Comparison of ENCODE assay signal across 9 cellular contexts in the genomic region with DNA sequence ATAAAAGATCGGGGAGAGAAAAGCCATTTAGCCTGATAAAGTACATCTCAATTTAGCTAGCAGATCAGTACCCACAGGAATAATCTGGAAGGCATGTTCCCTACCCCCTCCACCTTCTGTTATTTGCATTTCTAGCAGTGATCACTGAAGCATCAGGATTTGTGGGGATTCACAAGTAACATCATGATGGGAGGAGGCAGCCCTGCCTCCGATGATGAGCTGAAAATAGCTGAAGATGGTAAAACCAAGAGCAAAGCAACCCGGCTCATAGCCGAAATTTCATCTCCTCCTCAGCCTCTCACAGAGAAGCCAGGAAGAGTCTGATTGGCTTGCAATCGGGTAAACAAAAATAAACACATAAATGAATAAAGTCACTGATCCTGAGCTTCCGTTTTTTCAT. TPM values are rescaled to one million over a fixed set of nuclear protein-coding genes. Genes with fewer than 3 reads are reported as not detected.
A peak's percentile ranks its signal among the peaks of the same experiment; 100 is the strongest.
DNase-seq lines count a peak whose midpoint lies in the region; ATAC-seq, FAIRE-seq and TF ChIP-seq lines count a peak whose summit lies in the region.
"Had no signal": no experiment of that assay in that cellular context is flagged by ENCODE, and none has a peak within 500 bp of the region (broad histone marks: within the 10 kb centered on the region; RNA-seq: fewer than 3 reads in every experiment).

No MANE protein-coding gene starts in this region.

- TF ChIP-seq CTCF in HepG2 (CRISPR knock-in tag; IDR thresholded peaks at IDR 0.05): no peak
- TF ChIP-seq CTCF in right lobe of liver (IDR thresholded peaks at IDR 0.05): no peak
- TF ChIP-seq CTCF in PC-9 (conservative IDR thresholded peaks at IDR 0.05): no peak
- TF ChIP-seq CTCF in fibroblast of lung (conservative IDR thresholded peaks at IDR 0.05 in 1 of 2, IDR thresholded peaks at IDR 0.05 in 1 of 2; ENCODE audit: low read depth in 1 of 2, low read length in 2 of 2): no peak
- no peak for TF ChIP-seq CTCF in GM20000 (IDR thresholded peaks at IDR 0.05; ENCODE audit: extremely low read depth, missing control alignments)

- no peak for ATAC-seq in HepG2
- no peak for ATAC-seq in right lobe of liver
- no peak for ATAC-seq in GM19328 (IDR thresholded peaks at IDR 0.05; ENCODE audit: unreplicated experiment)
- no peak for ATAC-seq in HG03439 (IDR thresholded peaks at IDR 0.05; ENCODE audit: unreplicated experiment)

- H3K4me2 ChIP-seq in HepG2 (ENCODE audit: low read depth, low read length) (peak overlapping the region; percentile 69), PC-9 (peak overlapping the region; percentile 100), fibroblast of lung (ENCODE audit: extremely low read depth, insufficient read depth, low read length) (peak overlapping the region; percentile 32)

- DNase-seq in HepG2 (ENCODE audit: low spot score) (no peak), right lobe of liver (no peak), PC-9 (no peak), fibroblast of lung (ENCODE audit: low read depth in 2 of 2) (no peak), GM20000 (ENCODE audit: low spot score) (no peak), A172 (ENCODE audit: low spot score) (no peak)

- H3K36me3 ChIP-seq in HepG2 (replicated peaks in 1 of 2; ENCODE audit: control insufficient read depth in 1 of 2, insufficient read depth in 2 of 2, low read length in 2 of 2) (peaks cover 0 to 6% of the 10 kb centered on the region in 2 experiments; a peak in 2 of 5 replicates), right lobe of liver (no peaks in the 10 kb centered on the region), PC-9 (ENCODE audit: low read depth) (no peaks in the 10 kb centered on the region), fibroblast of lung (ENCODE audit: control insufficient read depth, insufficient read depth, low read length) (no peaks in the 10 kb centered on the region)

- H3K9me3 ChIP-seq in HepG2 (ENCODE audit: low read length): no peaks in the 10 kb centered on the region
- H3K9me3 ChIP-seq in right lobe of liver: no peaks in the 10 kb centered on the region
- H3K9me3 ChIP-seq in PC-9 (ENCODE audit: insufficient read depth, low read depth): no peaks in the 10 kb centered on the region
- no peaks in the 10 kb centered on the region for H3K9me3 ChIP-seq in fibroblast of lung (ENCODE audit: control insufficient read depth, insufficient read depth, low read depth, low read length)

- TF ChIP-seq POLR2A in HepG2 (IDR thresholded peaks at IDR 0.05; ENCODE audit: insufficient read depth in 1 of 2, low read depth in 2 of 2, low read length in 2 of 2): no peak
- TF ChIP-seq POLR2A in right lobe of liver (IDR thresholded peaks at IDR 0.05): no peak

- no peak overlapping the region for H3K27ac ChIP-seq in HepG2 (ENCODE audit: extremely low read length, insufficient read depth, low read length)
- no peak overlapping the region for H3K27ac ChIP-seq in right lobe of liver
- no peak overlapping the region for H3K27ac ChIP-seq in PC-9
- H3K27ac ChIP-seq in fibroblast of lung (ENCODE audit: insufficient read depth, low read length): no peak overlapping the region
- H3K27ac ChIP-seq: KMS-11 had no signal

- H3K4me1 ChIP-seq in HepG2 (ENCODE audit: insufficient read depth, low read length): peaks cover 60% of the 10 kb centered on the region
- peaks cover 0 to 7% (median 0%) of the 10 kb centered on the region in 4 donors for H3K4me1 ChIP-seq in right lobe of liver
- H3K4me1 ChIP-seq in PC-9 (replicated peaks; ENCODE audit: insufficient read depth): peaks cover 16% of the 10 kb centered on the region; the same call in 1 of the 2 replicates
- H3K4me1 ChIP-seq in fibroblast of lung (ENCODE audit: control insufficient read depth, extremely low read depth, insufficient read depth, low read length): peaks cover 6% of the 10 kb centered on the region

- no peaks in the 10 kb centered on the region for H3K9me2 ChIP-seq in PC-9 (ENCODE audit: insufficient read depth)

- 95% methylated on average over 6 of the region's 6 CpGs for WGBS in HepG2 (ENCODE audit: low lambda C conversion rate)
- WGBS in right lobe of liver (ENCODE audit: insufficient coverage, low coverage, low lambda C conversion rate, missing lambda C conversion rate): 92% methylated on average over 6 of the region's 6 CpGs

- POLR2A ChIA-PET in HepG2 (lab: Yijun Ruan, JAX) (no interaction called here), PC-9 (lab: Charles Lee; ENCODE audit: unreplicated experiment) (no interaction called here)

- H2AFZ ChIP-seq in HepG2 (ENCODE audit: low read length) (no peak overlapping the region), PC-9 (no peak overlapping the region), fibroblast of lung (ENCODE audit: low read length) (no peak overlapping the region)

- H3K79me2 ChIP-seq in HepG2 (ENCODE audit: insufficient read depth, low read length) (peaks cover 57% of the 10 kb centered on the region), PC-9 (ENCODE audit: low read depth) (peaks cover 21% of the 10 kb centered on the region), fibroblast of lung (ENCODE audit: control insufficient read depth, insufficient read depth, low read length) (peaks cover 16% of the 10 kb centered on the region)

- peak overlapping the region; percentile 1 to 83 (median 6); a peak in 5 of 6 replicates for H3K4me3 ChIP-seq in HepG2 (replicated peaks in 1 of 3; ENCODE audit: insufficient read depth in 1 of 3, low read depth in 2 of 3, low read length in 3 of 3)
- H3K4me3 ChIP-seq in right lobe of liver: no peak overlapping the region
- no peak overlapping the region for H3K4me3 ChIP-seq in PC-9
- no peak overlapping the region for H3K4me3 ChIP-seq in fibroblast of lung (replicated peaks in 1 of 4; ENCODE audit: control extremely low read depth in 1 of 4, insufficient read depth in 1 of 4, low read depth in 3 of 4, low read length in 4 of 4)

- intact Hi-C loops in HepG2 (cut with micrococcal nuclease; ENCODE audit: unreplicated experiment): loop anchor here (5.0 to 10.0 kb wide), 3 partner anchors 67 to 144 kb away; no protein-coding TSS in a partner anchor
- intact Hi-C loops in right lobe of liver (cut with DNase I): no loop called here
- intact Hi-C loops in PC-9 (cut with micrococcal nuclease; ENCODE audit: unreplicated experiment): loop anchor here (5.0 kb wide), 2 partner anchors 102 to 167 kb away; partner anchors contain the start of gene NUP133

- CTCF ChIA-PET in HepG2 (lab: Yijun Ruan, JAX; ENCODE audit: low intra/inter-chr PET ratio, low total read pairs): no interaction called here
- CTCF ChIA-PET in PC-9 (lab: Charles Lee): no interaction called here

- BruUV-seq in HepG2 (replicated peaks; lab: Mats Ljungman, UMichigan) (no TSS peak), PC-9 (replicated peaks; lab: Mats Ljungman, UMichigan) (no TSS peak)

- TF ChIP-seq RAD21 in HepG2 (CRISPR knock-in tag; IDR thresholded peaks at IDR 0.05): no peak

- H4K20me1 ChIP-seq in HepG2 (ENCODE audit: insufficient read depth, low read length) (no peaks in the 10 kb centered on the region), PC-9 (ENCODE audit: insufficient read depth) (no peaks in the 10 kb centered on the region), fibroblast of lung (ENCODE audit: control insufficient read depth, extremely low read depth, insufficient read depth, low read length) (no peaks in the 10 kb centered on the region)

- H3F3A ChIP-seq in PC-9 (ENCODE audit: insufficient read depth, low read depth): peaks cover 10% of the 10 kb centered on the region; the same call in 1 of the 2 replicates

- H3K27me3 ChIP-seq in HepG2 (ENCODE audit: control insufficient read depth in 1 of 2, insufficient read depth in 2 of 2, low read length in 2 of 2) (peaks cover 0 to 6% of the 10 kb centered on the region in 2 experiments; a peak in 1 of 5 replicates), right lobe of liver (no peaks in the 10 kb centered on the region), PC-9 (ENCODE audit: insufficient read depth, low read depth) (peaks cover 9% of the 10 kb centered on the region; the same call in 1 of the 2 replicates), fibroblast of lung (ENCODE audit: control insufficient read depth, insufficient read depth, low read length) (no peaks in the 10 kb centered on the region)

- H3K9ac ChIP-seq in HepG2 (ENCODE audit: insufficient read depth, low read depth, low read length) (0 out of 2 replicates have a peak overlapping the region, but pooled peaks have one; percentile 16), fibroblast of lung (ENCODE audit: insufficient read depth, low read length) (no peak overlapping the region)
- H3K9ac ChIP-seq: KMS-11 had no signal

- in situ Hi-C loops in HepG2 (cut with HindIII; ENCODE audit: extremely low pct_ligation_motif_present, low pct_unique_long_range_greater_than_20kb): no loop called here

- FAIRE-seq in HepG2 (lab: Jason Lieb, UNC): no peak

- TF ChIP-seq EP300 in HepG2 (IDR thresholded peaks at IDR 0.05; ENCODE audit: low read depth in 2 of 2, low read length in 2 of 2): no peak
- no peak for TF ChIP-seq EP300 in HepG2 (CRISPR knock-in tag; IDR thresholded peaks at IDR 0.05; ENCODE audit: borderline replicate concordance)

RNA-seq across cellular contexts. Expression of gene CCSAP, which starts 2.4 kb away (rescaled TPM):
- 9.0 and 10.0 TPM in 2 replicates for total RNA-seq in HepG2 (2016; rRNA removed; fragmentation: Illumina TruSeq; extraction: Trizol)
- total RNA-seq in HepG2 (2016; cell fraction: cytosol; rRNA removed; fragmentation: Illumina TruSeq; extraction: Trizol; ENCODE audit: low read depth): 1.1 and 1.4 TPM in 2 replicates
- 9.1 and 10.6 TPM in 2 replicates for total RNA-seq in HepG2 (2016; cell fraction: insoluble cytoplasmic fraction; rRNA removed; fragmentation: Illumina TruSeq; extraction: Trizol)
- total RNA-seq in HepG2 (2016; cell fraction: membrane; rRNA removed; fragmentation: Illumina TruSeq; extraction: Trizol): 5.1 and 6.2 TPM in 2 replicates
- 8.2 and 9.2 TPM in 2 replicates for total RNA-seq in HepG2 (2016; cell fraction: nucleus; rRNA removed; fragmentation: Illumina TruSeq; extraction: Trizol)
- polyA plus RNA-seq in HepG2 (2011; rRNA removed): 3.1 and 3.7 TPM in 2 replicates
- polyA plus RNA-seq in HepG2 (2011; cell fraction: cytosol; rRNA removed): 1.8 and 2.8 TPM in 2 replicates
- 4.2 TPM in 2 replicates for polyA plus RNA-seq in HepG2 (2011; cell fraction: nucleus; rRNA removed)
- 3.8 and 4.7 TPM in 2 replicates for polyA plus RNA-seq in HepG2 (2012)
- polyA plus RNA-seq in HepG2 (2016; cell fraction: cytosol; fragmentation: Illumina TruSeq; extraction: Trizol; ENCODE audit: low read depth): 0.62 and 0.77 TPM in 2 replicates
- 8.6 TPM in 2 replicates for polyA plus RNA-seq in HepG2 (2016; cell fraction: insoluble cytoplasmic fraction; fragmentation: Illumina TruSeq; extraction: Trizol; ENCODE audit: low read depth)
- polyA plus RNA-seq in HepG2 (2016; cell fraction: membrane; fragmentation: Illumina TruSeq; extraction: Trizol; ENCODE audit: low read depth): 2.5 TPM in 2 replicates
- 11.2 and 11.4 TPM in 2 replicates for polyA plus RNA-seq in HepG2 (2016; cell fraction: nucleus; fragmentation: Illumina TruSeq; extraction: Trizol; ENCODE audit: insufficient read depth, low read depth)
- polyA minus RNA-seq in HepG2 (2011; rRNA and poly(A)+ RNA removed; ENCODE audit: low replicate concordance): 3.9 and 4.7 TPM in 2 replicates
- 5.4 and 5.9 TPM in 2 replicates for polyA minus RNA-seq in HepG2 (2011; cell fraction: cytosol; rRNA and poly(A)+ RNA removed)
- polyA minus RNA-seq in HepG2 (2011; cell fraction: nucleus; rRNA and poly(A)+ RNA removed): 8.7 and 9.3 TPM in 2 replicates
- 1 to 10 TPM; 1.4 to 3.2 (median 1.7) TPM for total RNA-seq in right lobe of liver
- total RNA-seq in PC-9 (2021): 6.7 and 7.4 TPM in 2 replicates
- total RNA-seq in fibroblast of lung: 5.4 and 6.9 TPM in 2 replicates
- polyA plus RNA-seq in fibroblast of lung: 4.3 and 4.4 TPM in 2 replicates
- polyA plus RNA-seq in fibroblast of lung (2012): 3.0 and 3.3 TPM in 2 replicates
- 1.0 and 1.6 TPM in 2 replicates for polyA minus RNA-seq in fibroblast of lung (ENCODE audit: low replicate concordance)
- 31.0 and 33.5 TPM in 2 replicates for total RNA-seq in A172 (2014; rRNA removed; shearing (Covaris generic))

Comparison
In these comparisons a context has a peak if more than half of its experiments do, and no peak if none do; other contexts are left out.
1. H3K4me3 ChIP-seq: peak in HepG2 (3 of 3); none in right lobe of liver (0 of 3), PC-9 (single experiment) and fibroblast of lung (0 of 4).
2. intact Hi-C loops: an anchor here in HepG2 (5.0 to 10.0 kb wide) and PC-9 (5.0 kb wide); none called in right lobe of liver.
3. H3K4me2 ChIP-seq: peak in every context shown above with its lines; median percentile 100 in PC-9; 69 in HepG2; 32 in fibroblast of lung.